8 cellular contexts compared by ENCODE assay signal in the genomic region with DNA sequence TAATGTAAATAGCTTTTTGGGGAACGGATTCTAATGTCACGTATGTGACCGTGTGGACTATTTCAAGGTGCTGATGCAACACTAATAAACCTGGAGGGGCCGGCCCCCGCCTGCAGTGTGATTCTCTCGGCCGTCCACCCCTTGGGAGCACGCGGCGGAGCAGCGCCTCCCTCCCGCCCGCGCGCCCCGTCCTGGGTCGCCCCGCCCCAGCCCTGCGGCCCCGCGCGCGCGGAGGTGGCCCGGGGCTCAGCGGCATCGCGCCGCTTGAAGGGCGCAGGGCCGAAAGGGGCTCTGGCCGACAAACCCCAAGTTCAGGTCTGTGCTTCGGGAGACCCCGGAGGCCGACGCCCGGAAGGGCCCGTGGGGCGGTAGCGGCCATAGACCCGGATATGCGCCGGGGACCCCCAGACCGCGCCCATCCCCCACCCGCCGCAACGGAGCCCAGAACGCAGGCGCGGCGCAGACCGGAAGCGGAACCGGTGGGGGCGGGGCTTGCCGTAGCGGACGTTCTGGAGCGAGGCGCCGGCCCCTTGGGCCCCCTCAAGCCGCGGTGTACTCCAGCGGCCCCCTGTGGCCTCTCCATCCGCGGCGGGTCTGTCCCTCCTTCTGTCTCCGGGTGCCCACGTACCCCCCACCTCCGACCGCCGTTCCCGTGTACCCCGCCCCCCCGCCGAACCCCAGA. TPM values are rescaled to one million over a fixed set of nuclear protein-coding genes. Genes with fewer than 3 reads are reported as not detected.
DNase-seq lines count a peak whose midpoint lies in the region; ATAC-seq and TF ChIP-seq lines count a peak whose summit lies in the region.

A gene with protein sequence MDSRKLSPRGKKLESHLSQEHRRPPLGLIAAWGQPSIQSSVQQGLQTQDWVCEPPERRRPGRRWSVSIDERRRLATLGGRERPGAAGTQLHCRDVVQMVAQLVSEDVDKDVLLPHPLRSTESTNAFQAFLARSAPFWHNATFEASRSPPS (plus strand): TSS at position 495 of the 682 bp plus-strand sequence. CDS start 803 bp downstream, outside the sequence.

- ATAC-seq in GM21786 (IDR thresholded peaks at IDR 0.05; ENCODE audit: unreplicated experiment) (peak; percentile 87), foreskin keratinocyte (peak; percentile 80)

- H3K4me2 ChIP-seq in DOHH2 (ENCODE audit: low read length): peak within 1 kb of the TSS; percentile 85

- H3K9me2 ChIP-seq in DOHH2 (replicated peaks; ENCODE audit: control insufficient read depth, low read length): no peaks in the 10 kb centered on the region

- H3K79me2 ChIP-seq in DOHH2 (ENCODE audit: control insufficient read depth, low read length): peaks cover 26% of the 10 kb centered on the region

- no peaks in the 10 kb centered on the region for H4K20me1 ChIP-seq in DOHH2 (ENCODE audit: control insufficient read depth, insufficient read depth, low read depth, low read length)

- H3K36me3 ChIP-seq in DOHH2 (ENCODE audit: control insufficient read depth, low read length) (peaks cover 26% of the 10 kb centered on the region), neutrophil (peaks cover 7% of the 10 kb centered on the region), subcutaneous abdominal adipose tissue (ENCODE audit: control insufficient read depth in 5 of 5, insufficient read depth in 5 of 5, low read length in 5 of 5) (peaks cover 0 to 20% (median 17%) of the 10 kb centered on the region in 5 donors)

- H3K27me3 ChIP-seq in DOHH2 (ENCODE audit: control insufficient read depth, low read length): no peaks in the 10 kb centered on the region
- no peaks in the 10 kb centered on the region for H3K27me3 ChIP-seq in foreskin keratinocyte
- no peaks in the 10 kb centered on the region for H3K27me3 ChIP-seq in neutrophil
- no peaks in the 10 kb centered on the region for H3K27me3 ChIP-seq in subcutaneous abdominal adipose tissue (ENCODE audit: control insufficient read depth in 5 of 5, insufficient read depth in 4 of 5, low read length in 5 of 5)

- TF ChIP-seq CTCF in DOHH2 (IDR thresholded peaks at IDR 0.05; ENCODE audit: low read depth, low read length, poor library complexity, severe bottlenecking) (peak; percentile 46), foreskin keratinocyte (conservative IDR thresholded peaks at IDR 0.05) (peak; percentile 29), neutrophil (IDR thresholded peaks at IDR 0.05) (peak; percentile 22)

- H3K9me3 ChIP-seq in DOHH2 (ENCODE audit: control insufficient read depth, insufficient read depth, low read length) (no peaks in the 10 kb centered on the region), neutrophil (no peaks in the 10 kb centered on the region), subcutaneous abdominal adipose tissue (ENCODE audit: control insufficient read depth in 5 of 5, low read length in 5 of 5) (peaks cover 0 to 19% (median 14%) of the 10 kb centered on the region in 5 donors)

- peak within 1 kb of the TSS in 4 of 5 donors; percentile 82 to 91 (median 87) for H3K9ac ChIP-seq in subcutaneous abdominal adipose tissue (ENCODE audit: low read length in 5 of 5)

- H3F3A ChIP-seq in DOHH2 (ENCODE audit: control insufficient read depth, insufficient read depth): peaks cover 6% of the 10 kb centered on the region; the same call in 1 of the 2 replicates

- H3K4me3 ChIP-seq in DOHH2 (ENCODE audit: low read length): peak within 1 kb of the TSS; percentile 95
- H3K4me3 ChIP-seq in neutrophil (ENCODE audit: low read depth in 1 of 2, low read length in 1 of 2): peak within 1 kb of the TSS; percentile 82 to 97
- peak within 1 kb of the TSS; percentile 40 to 90 (median 77) for H3K4me3 ChIP-seq in subcutaneous abdominal adipose tissue (ENCODE audit: low read depth in 1 of 5, low read length in 5 of 5)

- DNase-seq in LHCN-M2 (ENCODE audit: low read depth): peak; percentile 64
- peak; percentile 63 for DNase-seq in SHP77 (lab: John Stamatoyannopoulos, UW)
- DNase-seq in activated gamma-delta T cell (lab: John Stamatoyannopoulos, UW): peak; percentile 78
- DNase-seq in foreskin keratinocyte: peak in 1 of 2 donors; percentile 35

- H3K27ac ChIP-seq in DOHH2 (ENCODE audit: low read depth, low read length) (peak within 1 kb of the TSS; percentile 69), foreskin keratinocyte (peak within 1 kb of the TSS; percentile 60), neutrophil (peak within 1 kb of the TSS; percentile 86), subcutaneous abdominal adipose tissue (ENCODE audit: low read depth, low read length) (peak within 1 kb of the TSS; percentile 37)

- peaks cover 29% of the 10 kb centered on the region for H3K4me1 ChIP-seq in DOHH2 (ENCODE audit: control insufficient read depth, low read length)
- H3K4me1 ChIP-seq in foreskin keratinocyte: no peaks in the 10 kb centered on the region
- peaks cover 23 to 32% of the 10 kb centered on the region in 2 experiments for H3K4me1 ChIP-seq in neutrophil (ENCODE audit: control insufficient read depth in 1 of 2, insufficient read depth in 1 of 2, low read depth in 1 of 2, low read length in 1 of 2)
- H3K4me1 ChIP-seq in subcutaneous abdominal adipose tissue (ENCODE audit: control insufficient read depth in 5 of 5, insufficient read depth in 5 of 5, low read length in 5 of 5): peaks cover 0 to 38% (median 25%) of the 10 kb centered on the region in 5 donors

RNA-seq across cellular contexts. Expression of the gene that starts here (rescaled TPM):
- total RNA-seq in LHCN-M2 (2014; rRNA removed): 0.06 TPM in 1 of 2 replicates, not detected in the other
- 0.38 TPM for polyA plus RNA-seq in LHCN-M2 (2012)
- total RNA-seq in foreskin keratinocyte: 0.07 TPM in 1 of 2 replicates, not detected in the other
- polyA plus RNA-seq in foreskin keratinocyte: 0.01 and 0.02 TPM in 2 replicates

Comparison
In these comparisons a context has a peak if more than half of its experiments do, and no peak if none do; other contexts are left out.
1. Peak in DNase-seq in LHCN-M2; RNA of the gene not detected or under 1 TPM.
2. Peak in ATAC-seq and H3K27ac ChIP-seq in foreskin keratinocyte; RNA of the gene not detected or under 1 TPM.